In the genomic region with DNA sequence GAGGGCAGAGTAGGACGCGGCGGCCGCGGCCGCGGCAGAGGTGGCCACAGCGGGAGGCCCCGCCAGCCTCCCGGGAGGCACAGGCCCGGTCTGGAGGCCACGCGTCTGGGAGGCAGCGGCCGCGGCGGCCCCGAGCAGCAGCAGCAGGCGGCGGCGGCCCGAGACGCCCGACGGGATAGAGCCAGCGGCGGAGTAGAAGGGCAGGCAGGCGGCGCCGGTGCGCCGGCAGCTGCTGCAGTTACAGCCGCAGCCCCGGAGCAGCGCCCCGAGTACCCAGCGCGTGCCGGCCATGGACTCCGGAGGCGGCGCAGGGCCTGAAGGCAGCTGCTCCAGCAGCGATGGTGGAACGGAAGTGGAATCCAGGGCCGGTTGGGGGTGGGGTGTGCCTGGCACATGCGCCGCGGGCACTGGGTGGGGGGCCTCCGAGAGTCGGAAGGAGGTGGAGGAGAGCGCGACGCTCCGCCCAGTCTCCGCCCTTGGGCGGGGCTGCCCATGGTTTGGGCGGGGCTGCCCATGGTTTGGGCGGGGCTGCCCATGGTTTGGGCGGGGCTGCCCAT, we compare ENCODE assay signal across 8 cellular contexts. TPM values are rescaled to one million over a fixed set of nuclear protein-coding genes. Genes with fewer than 3 reads are reported as not detected.
DNase-seq lines count a peak whose midpoint lies in the region; ATAC-seq, FAIRE-seq and TF ChIP-seq lines count a peak whose summit lies in the region.

A gene with protein sequence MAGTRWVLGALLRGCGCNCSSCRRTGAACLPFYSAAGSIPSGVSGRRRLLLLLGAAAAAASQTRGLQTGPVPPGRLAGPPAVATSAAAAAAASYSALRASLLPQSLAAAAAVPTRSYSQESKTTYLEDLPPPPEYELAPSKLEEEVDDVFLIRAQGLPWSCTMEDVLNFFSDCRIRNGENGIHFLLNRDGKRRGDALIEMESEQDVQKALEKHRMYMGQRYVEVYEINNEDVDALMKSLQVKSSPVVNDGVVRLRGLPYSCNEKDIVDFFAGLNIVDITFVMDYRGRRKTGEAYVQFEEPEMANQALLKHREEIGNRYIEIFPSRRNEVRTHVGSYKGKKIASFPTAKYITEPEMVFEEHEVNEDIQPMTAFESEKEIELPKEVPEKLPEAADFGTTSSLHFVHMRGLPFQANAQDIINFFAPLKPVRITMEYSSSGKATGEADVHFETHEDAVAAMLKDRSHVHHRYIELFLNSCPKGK (minus strand): TSS at position 354 of the 557 bp plus-strand sequence. CDS start 63 bp downstream, at position 291.

- DNase-seq in NCI-H187 treated with DMSO at 0.1 percent for 48 hours (lab: John Stamatoyannopoulos, UW), result peak; percentile 67
- DNase-seq in T-helper 22 cell (ENCODE audit: low read depth), result peak; percentile 92
- DNase-seq in astrocyte (ENCODE audit: low read depth), result peak; percentile 82
- peak; percentile 96 for DNase-seq in hepatocyte (ENCODE audit: low spot score)
- DNase-seq in retina, result peak; percentile 89
- DNase-seq in cortex of kidney (lab: John Stamatoyannopoulos, UW), result no peak

- H3K4me1 ChIP-seq in astrocyte (ENCODE audit: insufficient read depth, low read length), result no peaks in the 10 kb centered on the region
- H3K4me1 ChIP-seq in hepatocyte (ENCODE audit: insufficient read depth), result peaks cover 7% of the 10 kb centered on the region

- H3K79me2 ChIP-seq in astrocyte (ENCODE audit: insufficient read depth, low read length) (peaks cover 48% of the 10 kb centered on the region), hepatocyte (peaks cover 43% of the 10 kb centered on the region)

- H3K9me3 ChIP-seq in astrocyte (ENCODE audit: insufficient read depth, low read depth, low read length) (no peaks in the 10 kb centered on the region), hepatocyte (ENCODE audit: low read depth) (no peaks in the 10 kb centered on the region)

- H3K9ac ChIP-seq in astrocyte (ENCODE audit: low read length), result peak within 1 kb of the TSS; percentile 98

- H3K36me3 ChIP-seq in astrocyte (ENCODE audit: insufficient read depth, low read length) (peaks cover 11% of the 10 kb centered on the region), hepatocyte (replicated peaks; ENCODE audit: insufficient read depth, low read depth) (no peaks in the 10 kb centered on the region)

- peak within 1 kb of the TSS; percentile 97 for H3K4me3 ChIP-seq in astrocyte (ENCODE audit: insufficient read depth, low read depth, low read length)
- peak within 1 kb of the TSS; percentile 91 for H3K4me3 ChIP-seq in hepatocyte

- TF ChIP-seq CTCF in astrocyte (IDR thresholded peaks at IDR 0.05; ENCODE audit: insufficient read depth, low read depth, low read length) (no peak), hepatocyte (IDR thresholded peaks at IDR 0.05; ENCODE audit: poor library complexity) (no peak)

- peak; percentile 72 for ATAC-seq in GM18502 (IDR thresholded peaks at IDR 0.05; ENCODE audit: poor library complexity, unreplicated experiment)
- ATAC-seq in HG02885 (IDR thresholded peaks at IDR 0.05; ENCODE audit: poor library complexity, unreplicated experiment), result peak; percentile 68

- no peaks in the 10 kb centered on the region for H3K9me3 Mint-ChIP-seq in astrocyte (ENCODE audit: unreplicated experiment)

- H3K36me3 Mint-ChIP-seq in astrocyte (ENCODE audit: low read depth, unreplicated experiment), result peaks cover 2% of the 10 kb centered on the region

- no peak for FAIRE-seq in astrocyte (lab: Jason Lieb, UNC)

- H4K20me1 ChIP-seq in astrocyte (ENCODE audit: insufficient read depth, low read length) (peaks cover 41% of the 10 kb centered on the region), hepatocyte (ENCODE audit: insufficient read depth, poor library complexity, severe bottlenecking) (peaks cover 38% of the 10 kb centered on the region)

- H3K27me3 ChIP-seq in astrocyte (ENCODE audit: insufficient read depth, low read length) (no peaks in the 10 kb centered on the region), hepatocyte (no peaks in the 10 kb centered on the region)

- peaks cover 9% of the 10 kb centered on the region for H3K4me1 Mint-ChIP-seq in astrocyte (ENCODE audit: low read depth, unreplicated experiment)

- H3K27me3 Mint-ChIP-seq in astrocyte (ENCODE audit: low read depth, unreplicated experiment), result no peaks in the 10 kb centered on the region

- peak within 1 kb of the TSS; percentile 93 for H3K4me2 ChIP-seq in astrocyte (ENCODE audit: low read length)
- peak within 1 kb of the TSS; percentile 98 for H3K4me2 ChIP-seq in hepatocyte

- WGBS in hepatocyte (ENCODE audit: low lambda C conversion rate, missing lambda C conversion rate), result 1% methylated on average over 40 of the region's 59 CpGs

- H2AFZ ChIP-seq in astrocyte (ENCODE audit: low read depth, low read length), result peak within 1 kb of the TSS; percentile 79
- H2AFZ ChIP-seq in hepatocyte, result peak within 1 kb of the TSS; percentile 84

- peak within 1 kb of the TSS; percentile 89 for H3K27ac ChIP-seq in astrocyte (ENCODE audit: low read depth, low read length)
- peak within 1 kb of the TSS; percentile 95 for H3K27ac ChIP-seq in hepatocyte

- H3K27ac Mint-ChIP-seq in astrocyte (ENCODE audit: unreplicated experiment), result peak within 1 kb of the TSS; percentile 93

- H3K9me2 ChIP-seq in hepatocyte (replicated peaks; ENCODE audit: insufficient read depth), result no peaks in the 10 kb centered on the region

- H3K4me3 Mint-ChIP-seq in astrocyte (ENCODE audit: unreplicated experiment), result peak within 1 kb of the TSS; percentile 96

RNA-seq across cellular contexts. Expression of the gene that starts here (rescaled TPM):
- total RNA-seq in astrocyte (112 and 114 TPM in 2 replicates), hepatocyte (85.1 and 85.4 TPM in 2 replicates)
- 78.2 and 80.0 TPM in 2 replicates for polyA plus RNA-seq in hepatocyte
